ENCODE assay signal across 21 cellular contexts in genomic region chr6:122872311-122872710, GRCh38.
"Had no signal": no experiment of that assay in that cellular context is flagged by ENCODE, and none has a peak within 500 bp of the region (broad histone marks: within the 10 kb centered on the region; RNA-seq: fewer than 3 reads in every experiment).

No MANE protein-coding gene starts in this region.

- DNase-seq: activated CD4-positive, alpha-beta T cell treated with anti-CD3 and anti-CD28 coated beads, Interleukin-2, amount 10 ng/mL, durations not matched to agents 24 days and 14 days; activated CD4-positive, CD25-positive, alpha-beta regulatory T cell; activated CD8-positive, alpha-beta memory T cell treated with anti-CD3 and anti-CD28 coated beads, Interleukin-2, amount 50 U/mL, for 48 hours; activated gamma-delta T cell treated with Interleukin-2 at 50 U/mL for 16 hours; activated T-cell treated with anti-CD3 and anti-CD28 coated beads, Interleukin-2, amount 50 U/mL, for 72 hours; amygdala; body of pancreas; central memory CD4-positive, alpha-beta T cell; effector CD8-positive, alpha-beta T cell; esophagus squamous epithelium; glutamatergic neuron; hypothalamus; kidney glomerular epithelial cell; mesenchymal stem cell; nucleus accumbens; stimulated activated CD4-positive, alpha-beta T cell treated with anti-CD3 and anti-CD28 coated beads, Interleukin-15, amount 100 ng/mL, for 24 hours; stimulated activated CD4-positive, alpha-beta T cell treated with anti-CD3 and anti-CD28 coated beads, Interleukin-4, amount 100 ng/mL, for 1 hour; stimulated activated naive B cell treated with anti-CD40 and anti-IgM and Interleukin-4, amounts not matched to agents 10 μg/mL and 1 μg/mL and 100 μg/mL, for 72 hours; thyroid gland had no signal

- H3K9me3 ChIP-seq: body of pancreas, esophagus squamous epithelium, right atrium auricular region, thyroid gland had no signal

- H3K36me3 ChIP-seq: esophagus squamous epithelium, right atrium auricular region, thyroid gland had no signal

- ATAC-seq: activated T-cell treated with anti-CD3 and anti-CD28 coated beads, Interleukin-2, amount 50 U/mL, for 72 hours; body of pancreas had no signal

- H3K27me3 ChIP-seq: body of pancreas, esophagus squamous epithelium, right atrium auricular region, thyroid gland had no signal

- H3K4me1 ChIP-seq: body of pancreas, esophagus squamous epithelium, right atrium auricular region, thyroid gland had no signal

- H3K27ac ChIP-seq: body of pancreas, coronary artery, esophagus squamous epithelium, right atrium auricular region, thyroid gland had no signal

- H3K4me3 ChIP-seq: body of pancreas, coronary artery, esophagus squamous epithelium, right atrium auricular region, thyroid gland had no signal
